13 cellular contexts compared by ENCODE assay signal in the genomic region with DNA sequence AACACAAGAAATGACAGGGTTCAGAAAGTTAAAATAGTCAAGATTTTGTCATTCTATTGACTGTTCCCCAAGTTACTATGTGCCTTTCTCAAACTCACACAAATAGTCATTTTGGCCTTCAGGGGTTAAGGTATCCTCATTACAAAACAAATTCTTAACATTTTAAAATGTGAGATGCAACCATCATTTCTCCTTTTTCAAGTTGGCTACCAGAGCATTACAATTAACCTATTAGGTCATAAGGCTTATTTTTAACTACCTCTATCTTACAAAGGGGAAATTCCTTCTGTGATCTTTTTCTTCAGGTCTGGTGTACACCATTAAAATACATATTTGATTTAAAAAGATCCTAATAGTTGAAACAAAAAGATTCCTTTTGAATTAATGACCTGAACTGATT.
DNase-seq lines count a peak whose midpoint lies in the region; ATAC-seq and TF ChIP-seq lines count a peak whose summit lies in the region.
"Had no signal": no experiment of that assay in that cellular context is flagged by ENCODE, and none has a peak within 500 bp of the region (broad histone marks: within the 10 kb centered on the region; RNA-seq: fewer than 3 reads in every experiment).

No MANE protein-coding gene starts in this region.

- no peaks in the 10 kb centered on the region for H3K9me3 Mint-ChIP-seq in activated naive CD4-positive, alpha-beta T cell treated with anti-CD3 and anti-CD28 coated beads, Interleukin-2, amount 50 U/mL, for 24 hours
- no peaks in the 10 kb centered on the region for H3K9me3 Mint-ChIP-seq in GM23338
- H3K9me3 Mint-ChIP-seq in activated CD4-positive, alpha-beta memory T cell treated with anti-CD3 and anti-CD28 coated beads, Interleukin-2, amount 10 ng/mL, durations not matched to agents 7 days and 5 days = no peaks in the 10 kb centered on the region

- CTCF ChIA-PET in activated CD4-positive, alpha-beta memory T cell treated with anti-CD3 and anti-CD28 coated beads, Interleukin-2, amount 10 ng/mL, durations not matched to agents 7 days and 5 days (lab: Charles Lee) = interaction anchor here (0.9 to 1.0 kb wide), 2 partner anchors 11 to 63 kb away, joined by 3 read pairs; no protein-coding TSS in a partner anchor

- TF ChIP-seq EP300 in sigmoid colon (IDR thresholded peaks at IDR 0.05) = no peak

- H3K27me3 ChIP-seq in GM23338 (ENCODE audit: insufficient read depth) (no peaks in the 10 kb centered on the region), sigmoid colon (no peaks in the 10 kb centered on the region), prostate gland (replicated peaks; ENCODE audit: insufficient read depth) (no peaks in the 10 kb centered on the region)
- H3K27me3 ChIP-seq: MG63 had no signal

- H3K4me1 ChIP-seq in GM23338 (ENCODE audit: insufficient read depth) = peaks cover 15% of the 10 kb centered on the region; the same call in 1 of the 2 replicates
- peaks cover 0 to 86% (median 75%) of the 10 kb centered on the region in 4 donors for H3K4me1 ChIP-seq in sigmoid colon
- H3K4me1 ChIP-seq in prostate gland (replicated peaks) = no peaks in the 10 kb centered on the region

- H3K4me2 ChIP-seq in GM23338 = no peak overlapping the region

- no peak overlapping the region for H3K4me3 Mint-ChIP-seq in activated naive CD4-positive, alpha-beta T cell treated with anti-CD3 and anti-CD28 coated beads, Interleukin-2, amount 50 U/mL, for 24 hours
- H3K4me3 Mint-ChIP-seq in GM23338 = no peak overlapping the region
- no peak overlapping the region for H3K4me3 Mint-ChIP-seq in activated CD4-positive, alpha-beta memory T cell treated with anti-CD3 and anti-CD28 coated beads, Interleukin-2, amount 10 ng/mL, durations not matched to agents 7 days and 5 days

- DNase-seq in activated naive CD4-positive, alpha-beta T cell (lab: John Stamatoyannopoulos, UW) = no peak
- DNase-seq in GM23338 (ENCODE audit: low spot score) (no peak), sigmoid colon (no peak), GM03348 (ENCODE audit: low spot score) (no peak), prostate gland (ENCODE audit: low spot score) (no peak), NCI-H128 (lab: John Stamatoyannopoulos, UW; ENCODE audit: unreplicated experiment) (no peak)
- DNase-seq in activated CD4-positive, alpha-beta memory T cell treated with anti-CD3 and anti-CD28 coated beads, Interleukin-2, amount 10 ng/mL, durations not matched to agents 7 days and 5 days = no peak
- DNase-seq: MG63, NCI-H82, SHP77 treated with DMSO at 0.1 percent for 48 hours, substantia nigra had no signal

- no peaks in the 10 kb centered on the region for H3K9me3 ChIP-seq in sigmoid colon
- no peaks in the 10 kb centered on the region for H3K9me3 ChIP-seq in prostate gland
- H3K9me3 ChIP-seq: MG63 had no signal

- H3K27ac ChIP-seq in GM23338 (ENCODE audit: low read depth) (peak overlapping the region; percentile 48; the same call in 1 of the 2 replicates), sigmoid colon (peak overlapping the region; percentile 73 to 79 (median 76)), prostate gland (no peak overlapping the region)
- H3K27ac ChIP-seq: parathyroid adenoma had no signal

- peaks cover 51% of the 10 kb centered on the region for H3K79me2 ChIP-seq in GM23338 (replicated peaks; ENCODE audit: insufficient read depth)

- H2AFZ ChIP-seq in GM23338 = no peak overlapping the region
- H2AFZ ChIP-seq: parathyroid adenoma had no signal

- H3K27ac Mint-ChIP-seq in activated naive CD4-positive, alpha-beta T cell treated with anti-CD3 and anti-CD28 coated beads, Interleukin-2, amount 50 U/mL, for 24 hours = peak overlapping the region; percentile 84
- H3K27ac Mint-ChIP-seq in GM23338 = peak overlapping the region; percentile 68; the same call in 1 of the 2 replicates
- H3K27ac Mint-ChIP-seq in activated CD4-positive, alpha-beta memory T cell treated with anti-CD3 and anti-CD28 coated beads, Interleukin-2, amount 10 ng/mL, durations not matched to agents 7 days and 5 days = peak overlapping the region; percentile 22

- TF ChIP-seq CTCF in GM23338 (conservative IDR thresholded peaks at IDR 0.05; ENCODE audit: low read depth in 2 of 2) (no peak), sigmoid colon (IDR thresholded peaks at IDR 0.05) (no peak), prostate gland (IDR thresholded peaks at IDR 0.05) (no peak)

- no peaks in the 10 kb centered on the region for H3K9me2 ChIP-seq in GM23338 (ENCODE audit: insufficient read depth)

- H3K4me3 ChIP-seq in GM23338 = no peak overlapping the region
- H3K4me3 ChIP-seq in sigmoid colon = no peak overlapping the region
- no peak overlapping the region for H3K4me3 ChIP-seq in prostate gland
- H3K4me3 ChIP-seq: MG63 had no signal

- intact Hi-C loops in sigmoid colon (cut with DNase I) = loop anchor here (1.0 to 5.0 kb wide), 3 partner anchors 45 to 165 kb away; a partner anchor contains a TSS
- intact Hi-C loops in prostate gland (cut with DNase I) = loop anchor here (2.0 to 5.0 kb wide), 3 partner anchors 50 to 163 kb away; a partner anchor contains a TSS

- TF ChIP-seq POLR2A in sigmoid colon (IDR thresholded peaks at IDR 0.05) (no peak), prostate gland (IDR thresholded peaks at IDR 0.05) (no peak)

- no peaks in the 10 kb centered on the region for H3K27me3 Mint-ChIP-seq in activated naive CD4-positive, alpha-beta T cell treated with anti-CD3 and anti-CD28 coated beads, Interleukin-2, amount 50 U/mL, for 24 hours
- H3K27me3 Mint-ChIP-seq in GM23338 (ENCODE audit: insufficient read depth, low read depth, poor library complexity) = no peaks in the 10 kb centered on the region
- H3K27me3 Mint-ChIP-seq in activated CD4-positive, alpha-beta memory T cell treated with anti-CD3 and anti-CD28 coated beads, Interleukin-2, amount 10 ng/mL, durations not matched to agents 7 days and 5 days = no peaks in the 10 kb centered on the region

- H4K20me1 ChIP-seq in GM23338 (replicated peaks; ENCODE audit: insufficient read depth) = peaks cover 11% of the 10 kb centered on the region; the same call in 1 of the 2 replicates

- peaks cover 76% of the 10 kb centered on the region for H3K4me1 Mint-ChIP-seq in activated naive CD4-positive, alpha-beta T cell treated with anti-CD3 and anti-CD28 coated beads, Interleukin-2, amount 50 U/mL, for 24 hours
- H3K4me1 Mint-ChIP-seq in GM23338 = peaks cover 41% of the 10 kb centered on the region
- H3K4me1 Mint-ChIP-seq in activated CD4-positive, alpha-beta memory T cell treated with anti-CD3 and anti-CD28 coated beads, Interleukin-2, amount 10 ng/mL, durations not matched to agents 7 days and 5 days = peaks cover 47% of the 10 kb centered on the region

- no peaks in the 10 kb centered on the region for H3F3A ChIP-seq in GM23338 (replicated peaks; ENCODE audit: low read depth)

- peaks cover 45% of the 10 kb centered on the region for H3K36me3 Mint-ChIP-seq in activated naive CD4-positive, alpha-beta T cell treated with anti-CD3 and anti-CD28 coated beads, Interleukin-2, amount 50 U/mL, for 24 hours
- peaks cover 95% of the 10 kb centered on the region for H3K36me3 Mint-ChIP-seq in GM23338 (ENCODE audit: low read depth)
- peaks cover 94% of the 10 kb centered on the region for H3K36me3 Mint-ChIP-seq in activated CD4-positive, alpha-beta memory T cell treated with anti-CD3 and anti-CD28 coated beads, Interleukin-2, amount 10 ng/mL, durations not matched to agents 7 days and 5 days (ENCODE audit: low read depth)

- no peak for ATAC-seq in GM23338

- POLR2A ChIA-PET in activated CD4-positive, alpha-beta memory T cell treated with anti-CD3 and anti-CD28 coated beads, Interleukin-2, amount 10 ng/mL, durations not matched to agents 7 days and 5 days (lab: Charles Lee) = interaction anchor here (1.5 to 7.8 kb wide), 3 partner anchors 11 to 59 kb away, joined by 3 to 44 read pairs (median 10); no protein-coding TSS in a partner anchor

- H3K36me3 ChIP-seq in GM23338 (ENCODE audit: insufficient read depth) = peaks cover 50% of the 10 kb centered on the region
- peaks cover 0 to 21% (median 10%) of the 10 kb centered on the region in 4 donors for H3K36me3 ChIP-seq in sigmoid colon
- no peaks in the 10 kb centered on the region for H3K36me3 ChIP-seq in prostate gland

TF ChIP-seq in GM23338, 12 proteins besides CTCF, POLR2A, EP300 and RAD21 (continues in another document):
- TF ChIP-seq ZNF114 (CRISPR knock-in tag; IDR thresholded peaks at IDR 0.05) = no peak

Comparison
In these comparisons a context has a peak if more than half of its experiments do, and no peak if none do; other contexts are left out.
1. H3K27ac Mint-ChIP-seq: peak in every context shown above with its lines; median percentile 84 in activated naive CD4-positive, alpha-beta T cell treated with anti-CD3 and anti-CD28 coated beads, Interleukin-2, amount 50 U/mL, for 24 hours; 68 in GM23338; 22 in activated CD4-positive, alpha-beta memory T cell treated with anti-CD3 and anti-CD28 coated beads, Interleukin-2, amount 10 ng/mL, durations not matched to agents 7 days and 5 days.
2. H3K27ac ChIP-seq: peak in GM23338 (single experiment) and sigmoid colon (4 of 4); none in prostate gland (0 of 2).